In the genomic region with DNA sequence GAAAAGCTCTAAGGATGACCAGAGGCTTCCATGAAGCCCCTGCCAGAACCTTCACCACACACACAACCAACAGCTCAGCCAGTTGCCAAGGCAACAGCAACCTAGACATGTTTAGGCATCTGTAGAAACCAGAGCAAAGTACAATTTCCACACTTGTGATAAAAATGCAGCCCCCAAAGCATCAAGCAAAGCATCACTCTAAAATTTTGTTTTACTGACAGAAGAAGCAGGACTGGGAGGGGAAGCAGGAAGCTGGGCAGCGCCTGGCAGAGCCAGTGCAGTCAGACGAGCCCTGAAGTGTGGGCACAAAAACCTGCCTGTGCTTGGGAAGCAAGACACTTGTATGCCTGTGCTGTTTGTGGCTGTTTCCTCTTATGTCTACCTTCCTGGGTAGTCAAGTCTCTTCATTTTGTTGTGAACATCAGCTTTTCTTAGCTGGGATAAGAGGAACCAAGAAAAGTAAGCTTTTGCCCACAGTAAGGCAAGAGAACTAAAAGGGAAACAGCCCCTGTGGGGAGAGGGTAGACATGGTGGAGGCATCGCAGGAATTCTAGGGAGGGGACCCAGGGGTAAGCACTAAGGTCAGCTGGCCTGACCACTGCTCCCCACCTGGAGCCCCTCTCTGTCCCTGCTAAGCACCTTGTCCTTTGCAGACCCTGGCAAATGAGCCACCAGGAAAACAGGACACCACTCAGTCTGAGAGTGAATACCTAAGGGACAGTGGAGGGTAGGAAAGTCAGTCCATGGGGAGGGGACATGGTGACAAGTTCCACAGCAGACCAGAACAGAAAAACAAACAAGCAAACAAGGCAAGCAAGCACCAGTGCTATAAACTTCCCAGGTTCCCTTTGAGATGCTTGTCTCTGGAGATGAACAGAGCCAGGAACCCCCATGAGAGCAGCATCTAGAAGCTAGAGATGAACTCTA, we compare ENCODE assay signal across 8 cellular contexts. TPM values are rescaled to one million over a fixed set of nuclear protein-coding genes. Genes with fewer than 3 reads are reported as not detected.
DNase-seq lines count a peak whose midpoint lies in the region; ATAC-seq and TF ChIP-seq lines count a peak whose summit lies in the region.

No MANE protein-coding gene starts in this region.

- CTCF ChIA-PET in SK-N-SH (lab: Yijun Ruan, JAX): interaction anchor here (1.1 kb wide), 1 partner anchor 134 kb away, joined by 3 read pairs; no protein-coding TSS in a partner anchor

- H3K27me3 ChIP-seq in SK-N-SH (ENCODE audit: insufficient read depth): no peaks in the 10 kb centered on the region
- no peaks in the 10 kb centered on the region for H3K27me3 ChIP-seq in testis

- DNase-seq in GM12865 (ENCODE audit: low read depth) (peak; percentile 60), SK-N-SH (no peak), fibroblast of gingiva (ENCODE audit: low read depth) (peak; percentile 62), pons (ENCODE audit: low spot score) (peak; percentile 76), testis (no peak)
- no peak for DNase-seq in stimulated activated naive CD4-positive, alpha-beta T cell (lab: John Stamatoyannopoulos, UW)

- H3K79me2 ChIP-seq in SK-N-SH (ENCODE audit: insufficient read depth): peaks cover 92% of the 10 kb centered on the region

- H3K9me3 ChIP-seq in SK-N-SH: no peaks in the 10 kb centered on the region
- no peaks in the 10 kb centered on the region for H3K9me3 ChIP-seq in testis

- POLR2A ChIA-PET in SK-N-SH (lab: Yijun Ruan, JAX): interaction anchor here (0.7 to 1.4 kb wide), 2 partner anchors 13 to 26 kb away, joined by 3 to 6 read pairs; partner anchors contain the start of gene PACSIN2

- H3K4me3 ChIP-seq in GM12865 (ENCODE audit: low read depth, low read length) (peak overlapping the region; percentile 22), SK-N-SH (ENCODE audit: low read depth in 2 of 2, low read length in 1 of 2) (peak overlapping the region; percentile 25 to 52; a peak in 3 of 4 replicates), testis (no peak overlapping the region)

- H2AFZ ChIP-seq in SK-N-SH (ENCODE audit: low read depth): no peak overlapping the region

- intact Hi-C loops in testis (cut with DNase I; ENCODE audit: low total_unique reads): no loop called here

- no peak for TF ChIP-seq CTCF in GM12865 (IDR thresholded peaks at IDR 0.05; ENCODE audit: insufficient read depth, low read depth, low read length, missing control alignments)
- no peak for TF ChIP-seq CTCF in SK-N-SH (IDR thresholded peaks at IDR 0.05)
- no peak for TF ChIP-seq CTCF in testis (IDR thresholded peaks at IDR 0.05)

- no peak for TF ChIP-seq RAD21 in SK-N-SH (IDR thresholded peaks at IDR 0.05; ENCODE audit: low read length)

- no peaks in the 10 kb centered on the region for H3K36me3 ChIP-seq in SK-N-SH (replicated peaks in 1 of 2; ENCODE audit: control insufficient read depth in 1 of 2, insufficient read depth in 2 of 2, low read length in 1 of 2)
- no peaks in the 10 kb centered on the region for H3K36me3 ChIP-seq in testis (ENCODE audit: low read depth, missing control alignments)

- no peaks in the 10 kb centered on the region for H4K20me1 ChIP-seq in SK-N-SH (ENCODE audit: insufficient read depth)

- H3K4me1 ChIP-seq in SK-N-SH (ENCODE audit: control insufficient read depth in 1 of 2, insufficient read depth in 2 of 2, low read depth in 1 of 2, low read length in 1 of 2) (peaks cover 25 to 42% of the 10 kb centered on the region in 2 experiments), testis (peaks cover 34% of the 10 kb centered on the region)

- peak overlapping the region; percentile 83 for H3K4me2 ChIP-seq in SK-N-SH

- no peak for ATAC-seq in GM19467 (IDR thresholded peaks at IDR 0.05; ENCODE audit: unreplicated experiment)
- no peak for ATAC-seq in GM19328 (IDR thresholded peaks at IDR 0.05; ENCODE audit: unreplicated experiment)

- TF ChIP-seq EP300 in SK-N-SH (IDR thresholded peaks at IDR 0.05; ENCODE audit: borderline replicate concordance in 1 of 2, low read depth in 1 of 2, low read length in 1 of 2): no peak

- no peaks in the 10 kb centered on the region for H3K9me2 ChIP-seq in SK-N-SH

- peaks cover 7% of the 10 kb centered on the region for H3F3A ChIP-seq in SK-N-SH (replicated peaks; ENCODE audit: insufficient read depth)

- peak overlapping the region; percentile 74 for H3K9ac ChIP-seq in SK-N-SH

- peak overlapping the region; percentile 56 to 96 for H3K27ac ChIP-seq in SK-N-SH (ENCODE audit: low read depth in 2 of 2, low read length in 1 of 2)
- no peak overlapping the region for H3K27ac ChIP-seq in testis

- WGBS in SK-N-SH (ENCODE audit: low lambda C conversion rate): 84% methylated on average over 2 of the region's 3 CpGs
- WGBS in testis, 2 donors: 56 to 78% methylated on average over 3 of the region's 3 CpGs

- no peak for TF ChIP-seq POLR2A in testis (IDR thresholded peaks at IDR 0.05)

TF ChIP-seq in SK-N-SH, 30 proteins besides CTCF, POLR2A, EP300 and RAD21:
- TF ChIP-seq FOSL2 (IDR thresholded peaks at IDR 0.05; ENCODE audit: borderline replicate concordance, low read depth) (no peak), NFIC (IDR thresholded peaks at IDR 0.05; ENCODE audit: borderline replicate concordance) (no peak), TAF1 (IDR thresholded peaks at IDR 0.05; ENCODE audit: borderline replicate concordance, low read depth, low read length) (no peak), IRF3 (IDR thresholded peaks at IDR 0.05; ENCODE audit: low read depth, low read length) (no peak)

RNA-seq across cellular contexts. Expression of gene PACSIN2, which starts 13.4 kb away (rescaled TPM):
- polyA plus RNA-seq in SK-N-SH (2012; rRNA removed) (60.5 and 63.1 TPM in 2 replicates), testis (ENCODE audit: insufficient read depth, low read depth, low replicate concordance) (43.5 TPM)
- polyA plus RNA-seq in SK-N-SH (2012; cell fraction: cytosol; rRNA removed): 42.5 and 51.5 TPM in 2 replicates
- 53.0 and 54.4 TPM in 2 replicates for polyA plus RNA-seq in SK-N-SH (2012; cell fraction: nucleus; rRNA removed)
- 10 to 100 TPM; 43.6 to 45.6 TPM for total RNA-seq in testis

Comparison
In these comparisons a context has a peak if more than half of its experiments do, and no peak if none do; other contexts are left out.
1. DNase-seq: peak in GM12865 (single experiment), fibroblast of gingiva (single experiment) and pons (single experiment); none in SK-N-SH (single experiment), testis (single experiment) and stimulated activated naive CD4-positive, alpha-beta T cell (0 of 6).
2. H3K4me3 ChIP-seq: peak in GM12865 (single experiment) and SK-N-SH (2 of 2); none in testis (0 of 2).
3. H3K27ac ChIP-seq: peak in SK-N-SH (2 of 2); none in testis (0 of 2).